Comparison of ENCODE assay signal across 14 cellular contexts in genomic region chr3:42166214-42166613, GRCh38.
"Had no signal": no experiment of that assay in that cellular context is flagged by ENCODE, and none has a peak within 500 bp of the region (broad histone marks: within the 10 kb centered on the region; RNA-seq: fewer than 3 reads in every experiment).

No MANE protein-coding gene starts in this region.

- DNase-seq: activated CD4-positive, alpha-beta memory T cell treated with anti-CD3 and anti-CD28 coated beads, Interleukin-2, amount 10 ng/mL, durations not matched to agents 7 days and 5 days; activated CD4-positive, alpha-beta T cell treated with anti-CD3 and anti-CD28 coated beads for 4 hours; activated T-cell treated with anti-CD3 and anti-CD28 coated beads, Interleukin-2, amount 50 U/mL, for 4 hours; adrenal gland; mesenchymal stem cell; SJCRH30; SW 1271; upper lobe of left lung had no signal

- H3K36me3 ChIP-seq: adrenal gland, gastroesophageal sphincter, SJCRH30, upper lobe of left lung had no signal

- H3K4me3 ChIP-seq: adrenal gland, body of pancreas, gastroesophageal sphincter, SJCRH30, upper lobe of left lung had no signal

- H3K4me1 ChIP-seq: SJCRH30 had no signal

- H3K27ac ChIP-seq: adrenal gland, gastroesophageal sphincter, SJCRH30, upper lobe of left lung had no signal

- H3K27me3 ChIP-seq: adrenal gland, body of pancreas, gastroesophageal sphincter, SJCRH30, upper lobe of left lung had no signal

- FAIRE-seq: keratinocyte, TTC549 had no signal

- ATAC-seq: activated T-cell treated with anti-CD3 and anti-CD28 coated beads, Interleukin-2, amount 50 U/mL, for 4 hours; body of pancreas; gastroesophageal sphincter; stimulated activated effector memory CD8-positive, alpha-beta T cell treated with anti-CD3 and anti-CD28 coated beads, Interleukin-12 subunit alpha, Interleukin-12 subunit beta, amount 100 ng/mL, for 72 hours; WTC11 had no signal

- H3K9me3 ChIP-seq: adrenal gland, body of pancreas, gastroesophageal sphincter, SJCRH30, upper lobe of left lung had no signal
